11 cellular contexts compared by ENCODE assay signal in the genomic region with DNA sequence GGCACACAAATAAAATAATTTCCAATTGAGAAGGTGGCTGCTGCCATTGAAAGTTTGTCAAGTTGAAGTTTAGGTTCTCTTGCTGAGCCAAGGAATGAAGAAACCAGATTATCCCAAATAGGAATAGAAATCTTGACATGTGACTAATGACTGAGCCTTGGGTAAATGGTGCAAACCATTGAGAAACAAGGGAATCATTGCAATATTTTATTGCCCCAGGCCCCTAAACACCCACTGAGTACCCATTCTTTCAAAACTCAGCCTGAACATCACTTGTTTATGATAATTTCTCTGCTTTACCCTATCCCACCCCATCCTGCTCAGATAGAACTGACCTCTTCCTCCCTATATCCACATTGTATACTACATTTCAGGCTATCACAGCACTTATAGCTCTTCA. TPM values are rescaled to one million over a fixed set of nuclear protein-coding genes. Genes with fewer than 3 reads are reported as not detected.
"Had no signal": no experiment of that assay in that cellular context is flagged by ENCODE, and none has a peak within 500 bp of the region (broad histone marks: within the 10 kb centered on the region; RNA-seq: fewer than 3 reads in every experiment).

No MANE protein-coding gene starts in this region.

- H3K4me1 Mint-ChIP-seq: GM23338 had no signal

- H3K4me3 ChIP-seq: GM23248, GM23338, HAP-1 had no signal

- H3K27ac ChIP-seq: GM23248 had no signal

- H3K27ac Mint-ChIP-seq: GM23338, H9, HFFc6 had no signal

- ATAC-seq: GM23338, HCT116 had no signal

- H3K9me3 ChIP-seq: HAP-1 had no signal

- H3K4me1 ChIP-seq: HAP-1 had no signal

- H3K4me3 Mint-ChIP-seq: GM23338, H9, HFFc6 had no signal

- H3K36me3 ChIP-seq: HAP-1 had no signal

- DNase-seq: GM23248, GOT3, H7, H9, HCEC 1CT, HFFc6 had no signal

RNA-seq across cellular contexts. Expression of gene VTCN1, which starts 46.6 kb away (rescaled TPM):
- total RNA-seq: GM23248, GM23338, H1, H4, H7, HFFc6 had no signal
- polyA plus RNA-seq: GM23248, GM23338 had no signal
